8 cellular contexts compared by ENCODE assay signal in the genomic region with DNA sequence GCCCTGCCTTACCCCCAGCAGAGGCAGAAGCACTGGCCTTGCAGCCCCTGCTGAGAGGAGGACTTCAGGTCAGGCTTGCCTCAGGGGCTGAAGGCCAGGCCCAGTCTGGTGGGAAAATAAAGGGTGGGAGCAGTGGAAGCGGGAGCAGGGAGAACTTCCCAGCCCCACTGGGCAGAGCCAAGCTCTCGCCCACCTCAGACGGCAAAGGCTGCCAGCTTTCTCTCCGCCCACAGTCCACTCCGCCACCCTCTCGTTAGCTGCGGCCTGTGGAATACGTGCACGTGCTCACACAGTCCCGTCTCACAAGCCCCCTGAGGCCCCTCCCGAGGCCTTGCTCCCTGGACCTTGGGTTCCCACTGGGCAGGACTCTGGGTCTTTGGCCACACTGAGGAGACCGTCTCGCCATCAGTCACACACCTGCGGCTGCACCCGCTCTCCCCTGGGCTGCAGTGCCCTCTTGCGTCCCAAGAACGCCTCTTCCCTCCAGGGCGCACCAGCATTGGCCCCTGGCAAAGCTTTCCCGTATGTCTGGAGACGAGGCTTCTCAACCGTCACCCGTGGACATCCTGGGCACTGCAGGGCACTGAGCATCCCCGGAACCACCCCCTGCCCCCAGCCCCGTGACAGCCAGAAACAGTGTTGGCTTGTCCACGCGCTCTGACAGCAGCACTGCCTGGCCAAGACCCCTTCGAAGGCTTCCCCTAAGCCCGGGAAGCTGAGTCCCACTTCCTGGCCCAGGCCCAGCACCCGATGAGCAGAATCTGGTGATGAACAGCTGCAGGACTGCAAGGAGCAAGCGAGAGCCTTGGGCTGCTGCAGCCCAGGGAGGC. TPM values are rescaled to one million over a fixed set of nuclear protein-coding genes. Genes with fewer than 3 reads are reported as not detected.
DNase-seq lines count a peak whose midpoint lies in the region; ATAC-seq and TF ChIP-seq lines count a peak whose summit lies in the region.

No MANE protein-coding gene starts in this region.

- H2AFZ ChIP-seq in PC-9: no peak overlapping the region
- H2AFZ ChIP-seq in fibroblast of lung (ENCODE audit: low read length): no peak overlapping the region

- POLR2A ChIA-PET in GM10248 (lab: Yijun Ruan, JAX): no interaction called here
- POLR2A ChIA-PET in PC-9 (lab: Charles Lee; ENCODE audit: unreplicated experiment): interaction anchor here (0.6 kb wide), 1 partner anchor 136 kb away, joined by 5 read pairs; no protein-coding TSS in a partner anchor

- peak overlapping the region; percentile 59 to 65 for H3K4me3 Mint-ChIP-seq in activated T-cell treated with anti-CD3 and anti-CD28 coated beads, Interleukin-2, amount 50 U/mL, for 72 hours
- H3K4me3 Mint-ChIP-seq in neural crest cell: peak overlapping the region; percentile 70

- H3K79me2 ChIP-seq in PC-9 (ENCODE audit: low read depth) (no peaks in the 10 kb centered on the region), fibroblast of lung (ENCODE audit: control insufficient read depth, insufficient read depth, low read length) (no peaks in the 10 kb centered on the region)

- no peak for TF ChIP-seq POLR2A in suprapubic skin (IDR thresholded peaks at IDR 0.05)

- no peaks in the 10 kb centered on the region for H3K27me3 Mint-ChIP-seq in activated T-cell treated with anti-CD3 and anti-CD28 coated beads, Interleukin-2, amount 50 U/mL, for 72 hours (ENCODE audit: low read depth)
- H3K27me3 Mint-ChIP-seq in neural crest cell (ENCODE audit: low read depth): peaks cover 5% of the 10 kb centered on the region

- WGBS in suprapubic skin: 17% methylated on average over 8 of the region's 30 CpGs

- H3K9me3 Mint-ChIP-seq in activated T-cell treated with anti-CD3 and anti-CD28 coated beads, Interleukin-2, amount 50 U/mL, for 72 hours: no peaks in the 10 kb centered on the region
- no peaks in the 10 kb centered on the region for H3K9me3 Mint-ChIP-seq in neural crest cell

- H4K20me1 ChIP-seq in PC-9 (ENCODE audit: insufficient read depth) (no peaks in the 10 kb centered on the region), fibroblast of lung (ENCODE audit: control insufficient read depth, extremely low read depth, insufficient read depth, low read length) (no peaks in the 10 kb centered on the region)

- peak; percentile 90 to 91 for ATAC-seq in activated T-cell treated with anti-CD3 and anti-CD28 coated beads, Interleukin-2, amount 50 U/mL, for 72 hours (replicated peaks in 1 of 2)
- ATAC-seq in GM21825 (IDR thresholded peaks at IDR 0.05; ENCODE audit: unreplicated experiment): no peak

- no peaks in the 10 kb centered on the region for H3K9me2 ChIP-seq in PC-9 (ENCODE audit: insufficient read depth)

- H3K9ac ChIP-seq in fibroblast of lung (ENCODE audit: insufficient read depth, low read length): no peak overlapping the region

- peaks cover 3% of the 10 kb centered on the region; the same call in 1 of the 2 replicates for H3K36me3 ChIP-seq in PC-9 (ENCODE audit: low read depth)
- H3K36me3 ChIP-seq in fibroblast of lung (ENCODE audit: control insufficient read depth, insufficient read depth, low read length): peaks cover 6% of the 10 kb centered on the region
- H3K36me3 ChIP-seq in suprapubic skin: peaks cover 8% of the 10 kb centered on the region

- peaks cover 0 to 2% of the 10 kb centered on the region in 2 donors for H3K36me3 Mint-ChIP-seq in activated T-cell treated with anti-CD3 and anti-CD28 coated beads, Interleukin-2, amount 50 U/mL, for 72 hours (ENCODE audit: insufficient read depth in 2 of 2)
- no peaks in the 10 kb centered on the region for H3K36me3 Mint-ChIP-seq in neural crest cell (ENCODE audit: low read depth)

- intact Hi-C loops in PC-9 (cut with micrococcal nuclease; ENCODE audit: unreplicated experiment): loop anchor here (1.0 kb wide), 1 partner anchor 255 kb away; no protein-coding TSS in a partner anchor

- H3K9me3 ChIP-seq in PC-9 (ENCODE audit: insufficient read depth, low read depth) (no peaks in the 10 kb centered on the region), fibroblast of lung (ENCODE audit: control insufficient read depth, insufficient read depth, low read depth, low read length) (no peaks in the 10 kb centered on the region), suprapubic skin (no peaks in the 10 kb centered on the region)

- 0 out of 2 replicates have a peak, but pooled peaks cover 5% of the 10 kb centered on the region for H3F3A ChIP-seq in PC-9 (ENCODE audit: insufficient read depth, low read depth)

- peaks cover 6% of the 10 kb centered on the region; the same call in 1 of the 2 replicates for H3K27me3 ChIP-seq in PC-9 (ENCODE audit: insufficient read depth, low read depth)
- no peaks in the 10 kb centered on the region for H3K27me3 ChIP-seq in fibroblast of lung (ENCODE audit: control insufficient read depth, insufficient read depth, low read length)
- H3K27me3 ChIP-seq in suprapubic skin: no peaks in the 10 kb centered on the region

- H3K27ac ChIP-seq in PC-9 (no peak overlapping the region), fibroblast of lung (ENCODE audit: insufficient read depth, low read length) (no peak overlapping the region), suprapubic skin (no peak overlapping the region)

- no peaks in the 10 kb centered on the region for H3K4me1 Mint-ChIP-seq in activated T-cell treated with anti-CD3 and anti-CD28 coated beads, Interleukin-2, amount 50 U/mL, for 72 hours (ENCODE audit: low read depth)
- H3K4me1 Mint-ChIP-seq in neural crest cell: peaks cover 5% of the 10 kb centered on the region

- H3K4me1 ChIP-seq in PC-9 (replicated peaks; ENCODE audit: insufficient read depth) (no peaks in the 10 kb centered on the region), fibroblast of lung (ENCODE audit: control insufficient read depth, extremely low read depth, insufficient read depth, low read length) (no peaks in the 10 kb centered on the region), suprapubic skin (peaks cover 7% of the 10 kb centered on the region)

- H3K4me2 ChIP-seq in PC-9: peak overlapping the region; percentile 35; the same call in 1 of the 2 replicates
- H3K4me2 ChIP-seq in fibroblast of lung (ENCODE audit: extremely low read depth, insufficient read depth, low read length): no peak overlapping the region

- TF ChIP-seq EP300 in Ishikawa (IDR thresholded peaks at IDR 0.05; ENCODE audit: borderline replicate concordance) (no peak), suprapubic skin (IDR thresholded peaks at IDR 0.05) (no peak)

- H3K27ac Mint-ChIP-seq in activated T-cell treated with anti-CD3 and anti-CD28 coated beads, Interleukin-2, amount 50 U/mL, for 72 hours: no peak overlapping the region
- H3K27ac Mint-ChIP-seq in neural crest cell (ENCODE audit: unreplicated experiment): no peak overlapping the region

- peak; percentile 99 for TF ChIP-seq RAD21 in Ishikawa (IDR thresholded peaks at IDR 0.05; ENCODE audit: low read depth)

- peak; percentile 89 for DNase-seq in GM10248 (ENCODE audit: extremely low spot score)
- peak; percentile 74 to 91 for DNase-seq in PC-9
- peak; percentile 76 to 82 for DNase-seq in activated T-cell treated with anti-CD3 and anti-CD28 coated beads, Interleukin-2, amount 50 U/mL, for 72 hours
- peak; percentile 63 to 69 for DNase-seq in fibroblast of lung (ENCODE audit: low read depth in 2 of 2)
- DNase-seq in neural crest cell (ENCODE audit: low read depth, low spot score): peak; percentile 63
- DNase-seq in suprapubic skin (ENCODE audit: low spot score in 2 of 2): no peak

- no TSS peak for BruUV-seq in PC-9 (replicated peaks; lab: Mats Ljungman, UMichigan)

- CTCF ChIA-PET in GM10248 (lab: Yijun Ruan, JAX): interaction anchor here (0.6 to 4.8 kb wide), 19 partner anchors 9 to 299 kb away, joined by 3 to 43 read pairs (median 4); partner anchors contain the start of gene MRPL28
- CTCF ChIA-PET in PC-9 (lab: Charles Lee): interaction anchor here (0.5 to 2.0 kb wide), 8 partner anchors 11 to 296 kb away, joined by 4 to 10 read pairs (median 6); no protein-coding TSS in a partner anchor

- H3K4me3 ChIP-seq in PC-9 (no peak overlapping the region), fibroblast of lung (replicated peaks in 1 of 4; ENCODE audit: control extremely low read depth in 1 of 4, insufficient read depth in 1 of 4, low read depth in 3 of 4, low read length in 4 of 4) (no peak overlapping the region), suprapubic skin (no peak overlapping the region)

- peak; percentile 83 for TF ChIP-seq CTCF in GM10248 (IDR thresholded peaks at IDR 0.05; ENCODE audit: control extremely low read depth, extremely low read depth, low read depth, missing control alignments)
- TF ChIP-seq CTCF in PC-9 (conservative IDR thresholded peaks at IDR 0.05): peak; percentile 79
- TF ChIP-seq CTCF in fibroblast of lung (conservative IDR thresholded peaks at IDR 0.05 in 1 of 2, IDR thresholded peaks at IDR 0.05 in 1 of 2; ENCODE audit: low read depth in 1 of 2, low read length in 2 of 2): peak; percentile 64 to 77
- TF ChIP-seq CTCF in neural crest cell (conservative IDR thresholded peaks at IDR 0.05): peak; percentile 71
- TF ChIP-seq CTCF in suprapubic skin (IDR thresholded peaks at IDR 0.05): peak; percentile 36 to 74

RNA-seq across cellular contexts. Expression of gene MRPL28, which starts 8.3 kb away (rescaled TPM):
- 130 and 150 TPM in 2 replicates for total RNA-seq in PC-9 (2021)
- total RNA-seq in activated T-cell treated with anti-CD3 and anti-CD28 coated beads, Interleukin-2, amount 50 U/mL, for 72 hours: 10 to 100 TPM; 54.5 to 73.2 TPM
- total RNA-seq in fibroblast of lung: 53.7 and 65.2 TPM in 2 replicates
- 86.5 and 133 TPM in 2 replicates for polyA plus RNA-seq in fibroblast of lung
- 108 and 151 TPM in 2 replicates for polyA plus RNA-seq in fibroblast of lung (2012)
- 84.8 and 123 TPM in 2 replicates for polyA minus RNA-seq in fibroblast of lung (ENCODE audit: low replicate concordance)
- 80.4 and 84.6 TPM in 2 replicates for total RNA-seq in neural crest cell
- 10 to 100 TPM; 40.9 to 66.7 (median 52.7) TPM for total RNA-seq in suprapubic skin

RNA-seq across cellular contexts. Expression of gene AXIN1, which starts 9.6 kb away (rescaled TPM):
- 42.0 and 51.2 TPM in 2 replicates for total RNA-seq in PC-9 (2021)
- total RNA-seq in activated T-cell treated with anti-CD3 and anti-CD28 coated beads, Interleukin-2, amount 50 U/mL, for 72 hours: 10 to 100 TPM; 28.8 to 29.4 TPM
- total RNA-seq in fibroblast of lung: 18.2 and 18.7 TPM in 2 replicates
- polyA plus RNA-seq in fibroblast of lung: 5.1 and 7.2 TPM in 2 replicates
- polyA plus RNA-seq in fibroblast of lung (2012): 8.3 and 10.7 TPM in 2 replicates
- 6.5 and 7.4 TPM in 2 replicates for polyA minus RNA-seq in fibroblast of lung (ENCODE audit: low replicate concordance)
- total RNA-seq in neural crest cell: 36.4 and 38.2 TPM in 2 replicates
- 10 to 100 TPM; 34.3 to 38.4 (median 37.2) TPM for total RNA-seq in suprapubic skin

RNA-seq across cellular contexts. Expression of gene PGAP6, which starts 19.7 kb away (rescaled TPM):
- total RNA-seq in PC-9 (2021) (41.4 and 45.6 TPM in 2 replicates), fibroblast of lung (48.8 and 82.7 TPM in 2 replicates), neural crest cell (56.4 and 62.0 TPM in 2 replicates), suprapubic skin (10 to 100 TPM; 12.6 to 19.3 (median 15.5) TPM)
- total RNA-seq in activated T-cell treated with anti-CD3 and anti-CD28 coated beads, Interleukin-2, amount 50 U/mL, for 72 hours: 10 to 100 TPM; 29.7 to 39.7 TPM
- polyA plus RNA-seq in fibroblast of lung: 46.2 and 73.2 TPM in 2 replicates
- polyA plus RNA-seq in fibroblast of lung (2012): 63.8 and 83.4 TPM in 2 replicates
- 132 and 193 TPM in 2 replicates for polyA minus RNA-seq in fibroblast of lung (ENCODE audit: low replicate concordance)

RNA-seq across cellular contexts. Expression of gene NME4, which starts 34.9 kb away (rescaled TPM):
- total RNA-seq in PC-9 (2021) (157 and 159 TPM in 2 replicates), fibroblast of lung (51.9 and 71.7 TPM in 2 replicates), neural crest cell (233 and 254 TPM in 2 replicates), suprapubic skin (10 to 100 TPM; 25.3 to 29.9 (median 27.7) TPM)
- total RNA-seq in activated T-cell treated with anti-CD3 and anti-CD28 coated beads, Interleukin-2, amount 50 U/mL, for 72 hours: 10 to 100 TPM; 24.6 to 27.6 TPM
- polyA plus RNA-seq in fibroblast of lung: 114 and 121 TPM in 2 replicates
- 234 and 273 TPM in 2 replicates for polyA plus RNA-seq in fibroblast of lung (2012)
- 62.2 and 122 TPM in 2 replicates for polyA minus RNA-seq in fibroblast of lung (ENCODE audit: low replicate concordance)

RNA-seq across cellular contexts. Expression of gene DECR2, which starts 39.6 kb away (rescaled TPM):
- total RNA-seq in PC-9 (2021): 65.4 and 78.4 TPM in 2 replicates
- 10 to 100 TPM in 1 of 2 donors, 1 to 10 TPM in 1; 7.5 to 10.6 TPM for total RNA-seq in activated T-cell treated with anti-CD3 and anti-CD28 coated beads, Interleukin-2, amount 50 U/mL, for 72 hours
- 6.4 and 12.1 TPM in 2 replicates for total RNA-seq in fibroblast of lung
- polyA plus RNA-seq in fibroblast of lung: 10.8 and 12.0 TPM in 2 replicates
- 19.1 and 20.9 TPM in 2 replicates for polyA plus RNA-seq in fibroblast of lung (2012)
- 9.7 and 25.1 TPM in 2 replicates for polyA minus RNA-seq in fibroblast of lung (ENCODE audit: low replicate concordance)
- total RNA-seq in neural crest cell: 22.4 and 25.7 TPM in 2 replicates
- 10 to 100 TPM in 3 of 4 donors, 1 to 10 TPM in 1; 9.1 to 23.4 (median 12.3) TPM for total RNA-seq in suprapubic skin

Comparison
In these comparisons a context has a peak if more than half of its experiments do, and no peak if none do; other contexts are left out.
1. DNase-seq: peak in GM10248 (single experiment), PC-9 (2 of 2), activated T-cell treated with anti-CD3 and anti-CD28 coated beads, Interleukin-2, amount 50 U/mL, for 72 hours (2 of 2), fibroblast of lung (2 of 2) and neural crest cell (single experiment); none in suprapubic skin (0 of 2).
2. Peak in every context shown above with its lines, with median percentiles within 50 percentile points of each other: CTCF ChIP-seq.